8 cellular contexts compared by ENCODE assay signal in the genomic region with DNA sequence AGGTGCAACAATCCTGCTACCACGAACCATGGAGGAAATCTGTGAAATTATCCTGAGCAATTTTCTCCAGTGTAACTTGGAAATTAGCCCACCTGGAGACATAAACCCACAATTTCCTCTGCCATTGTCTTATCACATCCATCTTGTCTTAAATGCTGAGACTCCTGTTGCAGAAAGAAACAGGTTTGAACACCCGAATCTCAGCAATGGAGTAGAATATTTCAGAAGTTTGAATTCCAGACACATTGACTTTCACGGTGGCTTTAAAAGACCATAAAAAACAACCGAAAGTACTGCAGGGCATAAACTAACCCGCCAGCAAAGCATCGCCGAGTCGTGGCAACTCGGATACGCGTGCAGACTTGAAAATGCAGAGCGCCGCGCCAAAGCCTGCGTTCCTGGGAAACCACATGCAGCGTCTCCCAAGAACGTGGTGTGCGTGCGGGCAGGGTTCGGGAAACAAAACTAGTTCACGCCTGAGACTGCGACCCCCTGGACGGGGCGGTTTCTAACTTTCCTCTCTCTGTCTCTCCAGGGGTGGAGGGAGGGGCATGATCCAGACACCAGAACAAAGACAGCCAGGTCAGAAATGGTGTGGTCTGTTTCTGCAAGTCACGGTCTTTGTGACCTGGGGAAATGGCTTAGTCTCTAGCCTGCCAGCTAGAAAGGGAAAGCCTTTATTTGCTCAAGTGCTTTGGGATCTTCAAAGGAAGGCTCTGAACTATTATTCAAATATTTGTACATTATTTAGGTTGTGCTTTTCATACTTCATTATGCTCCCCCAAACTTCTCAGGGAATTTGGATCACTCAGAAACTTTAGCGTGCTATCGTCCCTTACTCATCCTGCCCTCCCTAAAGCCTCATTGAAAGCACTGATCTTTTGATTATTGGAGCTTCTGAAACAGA. TPM values are rescaled to one million over a fixed set of nuclear protein-coding genes. Genes with fewer than 3 reads are reported as not detected.
A peak's percentile ranks its signal among the peaks of the same experiment; 100 is the strongest.
DNase-seq lines count a peak whose midpoint lies in the region; ATAC-seq and TF ChIP-seq lines count a peak whose summit lies in the region.

No MANE protein-coding gene starts in this region.

- peaks cover 9% of the 10 kb centered on the region for H3K27me3 ChIP-seq in fibroblast of lung (ENCODE audit: control insufficient read depth, insufficient read depth, low read length)

- H3K27ac ChIP-seq in SK-N-MC = no peak overlapping the region
- H3K27ac ChIP-seq in fibroblast of lung (ENCODE audit: insufficient read depth, low read length) = no peak overlapping the region

- no peaks in the 10 kb centered on the region for H4K20me1 ChIP-seq in fibroblast of lung (ENCODE audit: control insufficient read depth, extremely low read depth, insufficient read depth, low read length)

- peak overlapping the region; percentile 60 to 69 (median 64) for H3K27ac Mint-ChIP-seq in nephron

- peak overlapping the region; percentile 52 for H3K9ac ChIP-seq in SK-N-MC (ENCODE audit: insufficient read length)
- H3K9ac ChIP-seq in fibroblast of lung (ENCODE audit: insufficient read depth, low read length) = no peak overlapping the region

- TF ChIP-seq CTCF in fibroblast of lung (conservative IDR thresholded peaks at IDR 0.05 in 1 of 2, IDR thresholded peaks at IDR 0.05 in 1 of 2; ENCODE audit: low read depth in 1 of 2, low read length in 2 of 2) = no peak
- TF ChIP-seq CTCF in nephron (IDR thresholded peaks at IDR 0.05; ENCODE audit: unreplicated experiment in 3 of 3) = no peak

- H3K9me3 Mint-ChIP-seq in nephron = no peaks in the 10 kb centered on the region

- peak overlapping the region; percentile 81 for H3K4me2 ChIP-seq in fibroblast of lung (ENCODE audit: extremely low read depth, insufficient read depth, low read length)

- H3K4me1 Mint-ChIP-seq in nephron = no peaks in the 10 kb centered on the region

- H3K4me3 Mint-ChIP-seq in nephron = peak overlapping the region; percentile 78 to 88 (median 85)

- peak overlapping the region; percentile 76 for H3K4me3 ChIP-seq in SK-N-MC
- peak overlapping the region; percentile 32 to 62 (median 44) for H3K4me3 ChIP-seq in fibroblast of lung (replicated peaks in 1 of 4; ENCODE audit: control extremely low read depth in 1 of 4, insufficient read depth in 1 of 4, low read depth in 3 of 4, low read length in 4 of 4)

- H3K27me3 Mint-ChIP-seq in nephron (ENCODE audit: low read depth) = peaks cover 43% of the 10 kb centered on the region

- peak overlapping the region; percentile 48 for H2AFZ ChIP-seq in fibroblast of lung (ENCODE audit: low read length)

- no peaks in the 10 kb centered on the region for H3K79me2 ChIP-seq in fibroblast of lung (ENCODE audit: control insufficient read depth, insufficient read depth, low read length)

- DNase-seq in AG08395 (ENCODE audit: low spot score) (peak; percentile 66), SK-N-MC (ENCODE audit: low read depth, low spot score) (peak; percentile 42), fibroblast of lung (ENCODE audit: low read depth in 2 of 2) (peak; percentile 41 to 75), GM19238 (ENCODE audit: insufficient read length, low spot score) (no peak), NCI-H2029 (lab: John Stamatoyannopoulos, UW) (no peak)

- no peaks in the 10 kb centered on the region for H3K4me1 ChIP-seq in fibroblast of lung (ENCODE audit: control insufficient read depth, extremely low read depth, insufficient read depth, low read length)

- no peaks in the 10 kb centered on the region for H3K36me3 ChIP-seq in SK-N-MC (ENCODE audit: insufficient read depth, low read length)
- H3K36me3 ChIP-seq in fibroblast of lung (ENCODE audit: control insufficient read depth, insufficient read depth, low read length) = no peaks in the 10 kb centered on the region

- H3K9me3 ChIP-seq in SK-N-MC (ENCODE audit: low read depth, low read length) (no peaks in the 10 kb centered on the region), fibroblast of lung (ENCODE audit: control insufficient read depth, insufficient read depth, low read depth, low read length) (no peaks in the 10 kb centered on the region)

- peak; percentile 61 for ATAC-seq in GM19351 (IDR thresholded peaks at IDR 0.05; ENCODE audit: unreplicated experiment)
- no peak for ATAC-seq in GM19023 (IDR thresholded peaks at IDR 0.05; ENCODE audit: unreplicated experiment)

- no peaks in the 10 kb centered on the region for H3K36me3 Mint-ChIP-seq in nephron (ENCODE audit: low read depth)

RNA-seq across cellular contexts. Expression of a gene that starts 26.9 kb away (rescaled TPM):
- 7.4 and 8.4 TPM in 2 replicates for total RNA-seq in fibroblast of lung
- polyA plus RNA-seq in fibroblast of lung = 4.2 and 9.3 TPM in 2 replicates
- 4.6 and 10.6 TPM in 2 replicates for polyA plus RNA-seq in fibroblast of lung (2012)
- polyA minus RNA-seq in fibroblast of lung (ENCODE audit: low replicate concordance) = 8.1 and 8.2 TPM in 2 replicates

Comparison
In these comparisons a context has a peak if more than half of its experiments do, and no peak if none do; other contexts are left out.
1. DNase-seq: peak in AG08395 (single experiment), SK-N-MC (single experiment) and fibroblast of lung (2 of 2); none in GM19238 (single experiment) and NCI-H2029 (single experiment).